17 cellular contexts compared by ENCODE assay signal in the genomic region with DNA sequence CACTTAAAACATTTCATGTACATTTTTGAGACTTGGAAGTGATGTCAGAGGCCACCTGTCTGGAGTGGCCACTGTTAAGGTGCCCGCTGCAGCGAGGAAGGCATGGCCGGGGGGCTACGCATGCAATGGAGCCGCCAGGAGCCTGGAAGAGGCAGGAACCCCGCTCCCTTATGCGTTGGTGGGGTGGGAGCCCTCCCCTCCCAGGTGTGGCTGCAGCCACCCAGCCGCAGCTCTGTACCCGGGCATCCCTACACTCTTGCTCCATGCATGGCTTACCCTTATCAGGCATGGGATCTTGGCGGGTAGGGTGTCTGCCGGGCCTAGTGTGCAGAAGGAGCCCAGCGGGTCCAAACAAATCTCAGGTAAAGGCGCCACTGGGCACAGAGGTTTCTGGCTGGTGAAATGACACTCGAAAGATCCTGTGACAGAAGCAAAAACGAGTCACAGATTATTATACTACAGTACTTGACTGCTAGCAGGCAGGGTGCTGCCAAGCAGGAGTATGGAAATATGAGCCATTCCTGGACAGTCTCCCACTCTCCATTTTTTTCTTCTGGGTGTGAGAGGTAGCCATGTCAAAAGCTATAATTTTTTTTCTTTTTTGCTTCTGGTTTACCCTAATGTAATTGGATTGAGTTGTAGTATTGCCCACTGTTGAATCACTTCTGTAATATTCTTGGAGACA.
DNase-seq lines count a peak whose midpoint lies in the region; ATAC-seq and TF ChIP-seq lines count a peak whose summit lies in the region.
"Had no signal": no experiment of that assay in that cellular context is flagged by ENCODE, and none has a peak within 500 bp of the region (broad histone marks: within the 10 kb centered on the region; RNA-seq: fewer than 3 reads in every experiment).

No MANE protein-coding gene starts in this region.

- no peak for TF ChIP-seq CTCF in heart right ventricle (IDR thresholded peaks at IDR 0.05)
- TF ChIP-seq CTCF in left ventricle myocardium inferior (IDR thresholded peaks at IDR 0.05; ENCODE audit: borderline replicate concordance): no peak

- H3K27ac Mint-ChIP-seq in activated T-cell treated with anti-CD3 and anti-CD28 coated beads, Interleukin-2, amount 50 U/mL, for 24 hours: no peak overlapping the region
- H3K27ac Mint-ChIP-seq: HFFc6 had no signal

- no peaks in the 10 kb centered on the region for H3K9me3 Mint-ChIP-seq in activated T-cell treated with anti-CD3 and anti-CD28 coated beads, Interleukin-2, amount 50 U/mL, for 24 hours

- H4K91ac ChIP-seq in neuronal stem cell (ENCODE audit: low read depth, low read length, poor library complexity): no peak overlapping the region

- peak overlapping the region; percentile 38 for H3K14ac ChIP-seq in neuronal stem cell (ENCODE audit: low read length)

- peak in 1 of 2 donors; percentile 5 for DNase-seq in heart right ventricle
- DNase-seq in left ventricle myocardium inferior: no peak
- DNase-seq in amniotic epithelial cell (ENCODE audit: low read depth): peak; percentile 4
- no peak for DNase-seq in neuronal stem cell (ENCODE audit: low spot score)
- no peak for DNase-seq in sciatic nerve (ENCODE audit: low spot score)
- DNase-seq in activated T-cell treated with anti-CD3 and anti-CD28 coated beads, Interleukin-2, amount 50 U/mL, for 24 hours: no peak
- DNase-seq: DMS153, EL, HFFc6, NCI-H1436 treated with DMSO at 0.1 percent for 48 hours, NCI-H2029 treated with DMSO at 0.1 percent for 48 hours, NCI-H226, NCI-H524 treated with DMSO at 0.1 percent for 48 hours had no signal

- H3K27ac ChIP-seq in heart right ventricle (no peak overlapping the region), left ventricle myocardium inferior (replicated peaks) (no peak overlapping the region), neuronal stem cell (replicated peaks; ENCODE audit: low read length) (no peak overlapping the region)
- H3K27ac ChIP-seq: C4-2B, RWPE1 had no signal

- H2BK120ac ChIP-seq in neuronal stem cell (ENCODE audit: low read depth, low read length): no peak overlapping the region

- H3K27me3 Mint-ChIP-seq in activated T-cell treated with anti-CD3 and anti-CD28 coated beads, Interleukin-2, amount 50 U/mL, for 24 hours: no peaks in the 10 kb centered on the region

- peak overlapping the region; percentile 10 for H3K23ac ChIP-seq in neuronal stem cell (ENCODE audit: low read depth, low read length, poor library complexity)

- H3K4me1 ChIP-seq in heart right ventricle: peaks cover 0 to 2% (median 0%) of the 10 kb centered on the region in 9 donors
- H3K4me1 ChIP-seq in left ventricle myocardium inferior: no peaks in the 10 kb centered on the region
- no peaks in the 10 kb centered on the region for H3K4me1 ChIP-seq in neuronal stem cell (ENCODE audit: control insufficient read depth in 2 of 2, insufficient read depth in 1 of 2, low read depth in 1 of 2, low read length in 2 of 2)

- H3K79me1 ChIP-seq in neuronal stem cell (ENCODE audit: low read depth, low read length): no peaks in the 10 kb centered on the region

- no peaks in the 10 kb centered on the region for H3K9me3 ChIP-seq in heart right ventricle
- no peaks in the 10 kb centered on the region for H3K9me3 ChIP-seq in left ventricle myocardium inferior (replicated peaks)
- no peaks in the 10 kb centered on the region for H3K9me3 ChIP-seq in neuronal stem cell (replicated peaks in 1 of 2; ENCODE audit: control insufficient read depth in 2 of 2, insufficient read depth in 1 of 2, low read depth in 1 of 2, low read length in 2 of 2)

- H3K4ac ChIP-seq in neuronal stem cell (ENCODE audit: low read length): no peak overlapping the region

- H3K4me3 ChIP-seq in heart right ventricle (no peak overlapping the region), left ventricle myocardium inferior (no peak overlapping the region), neuronal stem cell (ENCODE audit: low read length in 2 of 2) (peak overlapping the region in 1 of 2 donors; percentile 22)
- H3K4me3 ChIP-seq: K562 had no signal

- no peak overlapping the region for H2AK5ac ChIP-seq in neuronal stem cell (ENCODE audit: low read depth, low read length)

- peak in 5 of 8 donors; percentile 33 to 63 (median 46) for ATAC-seq in heart right ventricle
- ATAC-seq in sciatic nerve: no peak
- no peak for ATAC-seq in HG03469 (IDR thresholded peaks at IDR 0.05; ENCODE audit: unreplicated experiment)
- ATAC-seq: K562 had no signal

- H3K18ac ChIP-seq in neuronal stem cell (ENCODE audit: low read length): peak overlapping the region; percentile 57

- H3K36me3 ChIP-seq in heart right ventricle (no peaks in the 10 kb centered on the region), left ventricle myocardium inferior (no peaks in the 10 kb centered on the region), neuronal stem cell (replicated peaks in 1 of 2; ENCODE audit: control insufficient read depth in 2 of 2, insufficient read depth in 2 of 2, low read length in 2 of 2) (no peaks in the 10 kb centered on the region)

- peak overlapping the region; percentile 10 for H2AFZ ChIP-seq in neuronal stem cell (ENCODE audit: low read length)

- no peak overlapping the region for H3K4me2 ChIP-seq in neuronal stem cell (ENCODE audit: insufficient read depth, low read length, poor library complexity, severe bottlenecking)

- no peaks in the 10 kb centered on the region for H3K4me1 Mint-ChIP-seq in activated T-cell treated with anti-CD3 and anti-CD28 coated beads, Interleukin-2, amount 50 U/mL, for 24 hours (ENCODE audit: low read depth)

- no peak overlapping the region for H2BK15ac ChIP-seq in neuronal stem cell (ENCODE audit: low read length)

- H3K27me3 ChIP-seq in heart right ventricle (no peaks in the 10 kb centered on the region), left ventricle myocardium inferior (ENCODE audit: low read depth) (no peaks in the 10 kb centered on the region), neuronal stem cell (ENCODE audit: control insufficient read depth in 3 of 3, insufficient read depth in 3 of 3, low read depth in 1 of 3, low read length in 3 of 3) (no peaks in the 10 kb centered on the region)

- H2BK12ac ChIP-seq in neuronal stem cell (ENCODE audit: low read length): no peak overlapping the region

- no peak overlapping the region for H4K8ac ChIP-seq in neuronal stem cell (ENCODE audit: low read depth, low read length)

- no peak overlapping the region for H3K4me3 Mint-ChIP-seq in activated T-cell treated with anti-CD3 and anti-CD28 coated beads, Interleukin-2, amount 50 U/mL, for 24 hours
- H3K4me3 Mint-ChIP-seq: HFFc6 had no signal

- H3K9ac ChIP-seq in neuronal stem cell (ENCODE audit: low read depth, low read length, poor library complexity): no peak overlapping the region

- 66 to 73% methylated on average over 15 of the region's 15 CpGs for WGBS in heart right ventricle, 2 donors
- WGBS in neuronal stem cell (ENCODE audit: extremely low coverage in 2 of 2, insufficient read length in 2 of 2, insufficient replicate concordance in 1 of 2), 2 donors: no CpG with 5 or more reads among the region's 15 CpGs

- H2BK5ac ChIP-seq in neuronal stem cell (ENCODE audit: low read length): no peak overlapping the region

- no peaks in the 10 kb centered on the region for H3K36me3 Mint-ChIP-seq in activated T-cell treated with anti-CD3 and anti-CD28 coated beads, Interleukin-2, amount 50 U/mL, for 24 hours (ENCODE audit: low read depth)

- intact Hi-C loops in heart right ventricle (cut with DNase I) (no loop called here), left ventricle myocardium inferior (cut with micrococcal nuclease) (no loop called here), sciatic nerve (cut with DNase I) (no loop called here)

Comparison
In these comparisons a context has a peak if more than half of its experiments do, and no peak if none do; other contexts are left out.
1. ATAC-seq: peak in heart right ventricle (5 of 8); none in sciatic nerve (single experiment) and HG03469 (single experiment).